ENCODE assay signal across 8 cellular contexts in genomic region chr14:95157987-95158712, GRCh38. TPM values are rescaled to one million over a fixed set of nuclear protein-coding genes. Genes with fewer than 3 reads are reported as not detected.
DNase-seq lines count a peak whose midpoint lies in the region; ATAC-seq and TF ChIP-seq lines count a peak whose summit lies in the region.

No MANE protein-coding gene starts in this region.

- H3K27me3 ChIP-seq in hepatocyte (no peaks in the 10 kb centered on the region), spleen (replicated peaks in 1 of 7) (no peaks in the 10 kb centered on the region)

- intact Hi-C loops in spleen (cut with DNase I; ENCODE audit: low total_unique reads): no loop called here

- H3K4me1 ChIP-seq in hepatocyte (ENCODE audit: insufficient read depth): peaks cover 20% of the 10 kb centered on the region
- H3K4me1 ChIP-seq in spleen: peaks cover 17 to 60% (median 50%) of the 10 kb centered on the region in 6 donors

- H3K9me3 Mint-ChIP-seq in activated CD8-positive, alpha-beta T cell treated with anti-CD3 and anti-CD28 coated beads, Interleukin-2, amount 10 ng/mL, durations not matched to agents 7 days and 5 days (ENCODE audit: insufficient read depth): no peaks in the 10 kb centered on the region

- peaks cover 19% of the 10 kb centered on the region for H4K20me1 ChIP-seq in hepatocyte (ENCODE audit: insufficient read depth, poor library complexity, severe bottlenecking)

- H3K36me3 ChIP-seq in hepatocyte (replicated peaks; ENCODE audit: insufficient read depth, low read depth) (no peaks in the 10 kb centered on the region), spleen (no peaks in the 10 kb centered on the region)

- WGBS in hepatocyte (ENCODE audit: low lambda C conversion rate, missing lambda C conversion rate): 28% methylated on average over 12 of the region's 12 CpGs
- 18 to 24% (median 18%) methylated on average over 12 of the region's 12 CpGs for WGBS in spleen, 5 donors

- H3K4me3 ChIP-seq in AG04449 (ENCODE audit: low read depth, low read length): peak overlapping the region; percentile 72
- peak overlapping the region; percentile 68 for H3K4me3 ChIP-seq in hepatocyte
- H3K4me3 ChIP-seq in spleen: peak overlapping the region; percentile 54 to 91 (median 82)

- H3K4me1 Mint-ChIP-seq in activated CD8-positive, alpha-beta T cell treated with anti-CD3 and anti-CD28 coated beads, Interleukin-2, amount 10 ng/mL, durations not matched to agents 7 days and 5 days (ENCODE audit: low read depth): peaks cover 34% of the 10 kb centered on the region

- TF ChIP-seq CTCF in AG04449 (IDR thresholded peaks at IDR 0.05; ENCODE audit: insufficient read depth, low read length, missing control alignments): no peak
- no peak for TF ChIP-seq CTCF in GM13977 (IDR thresholded peaks at IDR 0.05; ENCODE audit: extremely low read depth, insufficient read depth, missing control alignments)
- TF ChIP-seq CTCF in hepatocyte (IDR thresholded peaks at IDR 0.05; ENCODE audit: poor library complexity): no peak
- no peak for TF ChIP-seq CTCF in spleen (IDR thresholded peaks at IDR 0.05 in 8 of 11, conservative IDR thresholded peaks at IDR 0.05 in 3 of 11)

- H3K4me2 ChIP-seq in hepatocyte: peak overlapping the region; percentile 83

- in situ Hi-C loops in GM13977 (cut with MboI; ENCODE audit: low pct_unique_long_range_greater_than_20kb, low sequenced_read_pairs, unreplicated experiment): no loop called here

- H3K79me2 ChIP-seq in hepatocyte: peaks cover 46% of the 10 kb centered on the region

- H3K9me2 ChIP-seq in hepatocyte (replicated peaks; ENCODE audit: insufficient read depth): no peaks in the 10 kb centered on the region

- no peaks in the 10 kb centered on the region for H3K27me3 Mint-ChIP-seq in activated CD8-positive, alpha-beta T cell treated with anti-CD3 and anti-CD28 coated beads, Interleukin-2, amount 10 ng/mL, durations not matched to agents 7 days and 5 days (ENCODE audit: low read depth)

- CTCF ChIA-PET in AG04449 (lab: Yijun Ruan, JAX): no interaction called here
- CTCF ChIA-PET in activated CD8-positive, alpha-beta T cell treated with anti-CD3 and anti-CD28 coated beads, Interleukin-2, amount 10 ng/mL, durations not matched to agents 7 days and 5 days (lab: Charles Lee): interaction anchor here (1.0 kb wide), 1 partner anchor 468 kb away, joined by 4 read pairs; no protein-coding TSS in a partner anchor

- H3K9me3 ChIP-seq in hepatocyte (ENCODE audit: low read depth) (no peaks in the 10 kb centered on the region), spleen (no peaks in the 10 kb centered on the region)

- H3K36me3 Mint-ChIP-seq in activated CD8-positive, alpha-beta T cell treated with anti-CD3 and anti-CD28 coated beads, Interleukin-2, amount 10 ng/mL, durations not matched to agents 7 days and 5 days (ENCODE audit: low read depth): peaks cover 10% of the 10 kb centered on the region

- H3K27ac ChIP-seq in hepatocyte (peak overlapping the region; percentile 96), spleen (peak overlapping the region; percentile 90 to 98 (median 96))

- H2AFZ ChIP-seq in hepatocyte: peak overlapping the region; percentile 96

- no peak for DNase-seq in AG04449 (ENCODE audit: low read depth, low spot score)
- DNase-seq in GM13977 (ENCODE audit: low spot score): peak; percentile 60
- no peak for DNase-seq in activated CD8-positive, alpha-beta T cell treated with anti-CD3 and anti-CD28 coated beads, Interleukin-2, amount 10 ng/mL, durations not matched to agents 7 days and 5 days
- DNase-seq in hepatocyte (ENCODE audit: low spot score): no peak
- peak; percentile 90 for DNase-seq in spleen
- DNase-seq in stimulated activated CD8-positive, alpha-beta memory T cell treated with anti-CD3 and anti-CD28 coated beads, Interleukin-4, amount 100 ng/mL, for 48 hours: no peak

- peak overlapping the region; percentile 93 for H3K4me3 Mint-ChIP-seq in activated CD8-positive, alpha-beta T cell treated with anti-CD3 and anti-CD28 coated beads, Interleukin-2, amount 10 ng/mL, durations not matched to agents 7 days and 5 days

- H3K27ac Mint-ChIP-seq in activated CD8-positive, alpha-beta T cell treated with anti-CD3 and anti-CD28 coated beads, Interleukin-2, amount 10 ng/mL, durations not matched to agents 7 days and 5 days: peak overlapping the region; percentile 98

- ATAC-seq in HG03378 (IDR thresholded peaks at IDR 0.05; ENCODE audit: unreplicated experiment) (peak; percentile 25), GM21786 (IDR thresholded peaks at IDR 0.05; ENCODE audit: unreplicated experiment) (no peak)
- no peak for ATAC-seq in activated CD8-positive, alpha-beta T cell treated with anti-CD3 and anti-CD28 coated beads, Interleukin-2, amount 10 ng/mL, durations not matched to agents 7 days and 5 days

- POLR2A ChIA-PET in AG04449 (lab: Yijun Ruan, JAX): interaction anchor here (0.6 kb wide), 1 partner anchor 376 kb away, joined by 5 read pairs; the partner anchor contains the start of gene GLRX5
- POLR2A ChIA-PET in activated CD8-positive, alpha-beta T cell treated with anti-CD3 and anti-CD28 coated beads, Interleukin-2, amount 10 ng/mL, durations not matched to agents 7 days and 5 days (lab: Charles Lee): interaction anchor here (0.6 to 1.9 kb wide), 3 partner anchors 20 to 371 kb away, joined by 3 to 7 read pairs (median 4); no protein-coding TSS in a partner anchor

- TF ChIP-seq POLR2A in spleen (IDR thresholded peaks at IDR 0.05): no peak

RNA-seq across cellular contexts. Expression of gene DICER1, which starts 0.8 kb away (rescaled TPM):
- total RNA-seq in activated CD8-positive, alpha-beta T cell treated with anti-CD3 and anti-CD28 coated beads, Interleukin-2, amount 10 ng/mL, durations not matched to agents 7 days and 5 days: 10 to 100 TPM; 57.5 to 59.7 TPM
- total RNA-seq in hepatocyte (64.3 and 111 TPM in 2 replicates), spleen (100 to 1,000 TPM in 1 of 7 donors, 10 to 100 TPM in 6; 61.1 to 124 (median 91.9) TPM)
- polyA plus RNA-seq in hepatocyte (19.8 and 20.0 TPM in 2 replicates), spleen (10 to 100 TPM in 1 of 3 donors, 1 to 10 TPM in 2; 7.1 to 10.3 (median 8.3) TPM)

Comparison
In these comparisons a context has a peak if more than half of its experiments do, and no peak if none do; other contexts are left out.
1. DNase-seq: peak in GM13977 (single experiment) and spleen (single experiment); none in AG04449 (single experiment), activated CD8-positive, alpha-beta T cell treated with anti-CD3 and anti-CD28 coated beads, Interleukin-2, amount 10 ng/mL, durations not matched to agents 7 days and 5 days (single experiment), hepatocyte (single experiment) and stimulated activated CD8-positive, alpha-beta memory T cell treated with anti-CD3 and anti-CD28 coated beads, Interleukin-4, amount 100 ng/mL, for 48 hours (single experiment).
2. Peak in every context shown above with its lines, with median percentiles within 50 percentile points of each other: H3K4me3 ChIP-seq.